ENCODE assay signal across 1 cellular context in the genomic region with DNA sequence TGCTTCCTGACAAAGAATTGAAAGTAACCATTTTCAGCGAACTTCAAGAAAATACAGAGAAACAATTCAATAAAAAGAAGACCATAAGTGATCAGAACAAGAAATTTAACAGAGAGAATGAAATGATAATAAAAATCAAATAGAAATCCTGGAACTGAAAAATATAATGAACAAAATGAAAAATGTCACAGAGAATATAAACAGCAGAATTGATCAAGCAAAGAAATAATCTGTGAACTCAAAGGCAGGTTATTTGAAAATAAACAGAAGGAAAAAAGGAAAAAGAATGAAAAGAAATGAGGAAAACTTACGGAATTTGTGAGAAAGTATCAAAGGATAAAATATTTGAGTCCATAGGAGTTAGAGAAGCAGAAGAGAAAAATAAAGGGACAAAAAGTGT.
TF ChIP-seq lines count a peak whose summit lies in the region.

No MANE protein-coding gene starts in this region.

TF ChIP-seq in HepG2, 621 proteins besides CTCF, POLR2A, EP300 and RAD21 (continued from another document):
- TF ChIP-seq, protein P1, sequence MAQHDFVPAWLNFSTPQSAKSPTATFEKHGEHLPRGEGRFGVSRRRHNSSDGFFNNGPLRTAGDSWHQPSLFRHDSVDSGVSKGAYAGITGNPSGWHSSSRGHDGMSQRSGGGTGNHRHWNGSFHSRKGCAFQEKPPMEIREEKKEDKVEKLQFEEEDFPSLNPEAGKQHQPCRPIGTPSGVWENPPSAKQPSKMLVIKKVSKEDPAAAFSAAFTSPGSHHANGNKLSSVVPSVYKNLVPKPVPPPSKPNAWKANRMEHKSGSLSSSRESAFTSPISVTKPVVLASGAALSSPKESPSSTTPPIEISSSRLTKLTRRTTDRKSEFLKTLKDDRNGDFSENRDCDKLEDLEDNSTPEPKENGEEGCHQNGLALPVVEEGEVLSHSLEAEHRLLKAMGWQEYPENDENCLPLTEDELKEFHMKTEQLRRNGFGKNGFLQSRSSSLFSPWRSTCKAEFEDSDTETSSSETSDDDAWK (CRISPR knock-in tag; IDR thresholded peaks at IDR 0.05): no peak
- TF ChIP-seq ZNF235 (CRISPR knock-in tag; IDR thresholded peaks at IDR 0.05; ENCODE audit: borderline replicate concordance): no peak
- TF ChIP-seq SPEN (CRISPR knock-in tag; IDR thresholded peaks at IDR 0.05; ENCODE audit: low read depth): no peak
- TF ChIP-seq, protein P2, sequence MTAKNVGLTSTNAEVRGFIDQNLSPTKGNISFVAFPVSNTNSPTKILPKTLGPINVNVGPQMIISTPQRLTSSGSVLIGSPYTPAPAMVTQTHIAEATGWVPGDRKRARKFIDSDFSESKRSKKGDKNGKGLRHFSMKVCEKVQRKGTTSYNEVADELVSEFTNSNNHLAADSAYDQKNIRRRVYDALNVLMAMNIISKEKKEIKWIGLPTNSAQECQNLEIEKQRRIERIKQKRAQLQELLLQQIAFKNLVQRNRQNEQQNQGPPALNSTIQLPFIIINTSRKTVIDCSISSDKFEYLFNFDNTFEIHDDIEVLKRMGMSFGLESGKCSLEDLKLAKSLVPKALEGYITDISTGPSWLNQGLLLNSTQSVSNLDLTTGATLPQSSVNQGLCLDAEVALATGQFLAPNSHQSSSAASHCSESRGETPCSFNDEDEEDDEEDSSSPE (CRISPR knock-in tag; IDR thresholded peaks at IDR 0.05): no peak
TF ChIP-seq in HepG2: peak in this region for 1.
